2 cellular contexts compared by ENCODE assay signal in genomic region chr4:86791126-86791525, GRCh38.
TF ChIP-seq lines count a peak whose summit lies in the region.

No MANE protein-coding gene starts in this region.

TF ChIP-seq in SK-N-SH, 30 proteins besides CTCF, POLR2A, EP300 and RAD21 (continued from another document):
- TF ChIP-seq ZBTB33 (IDR thresholded peaks at IDR 0.05; ENCODE audit: borderline replicate concordance, low read depth): no peak
TF ChIP-seq in SK-N-SH: peak in this region for 0.

TF ChIP-seq in SK-N-SH treated with all-trans-retinoic acid at 6 μM for 48 hours, 23 proteins besides CTCF, POLR2A, EP300 and RAD21 (continued from another document):
- TF ChIP-seq, protein P1, sequence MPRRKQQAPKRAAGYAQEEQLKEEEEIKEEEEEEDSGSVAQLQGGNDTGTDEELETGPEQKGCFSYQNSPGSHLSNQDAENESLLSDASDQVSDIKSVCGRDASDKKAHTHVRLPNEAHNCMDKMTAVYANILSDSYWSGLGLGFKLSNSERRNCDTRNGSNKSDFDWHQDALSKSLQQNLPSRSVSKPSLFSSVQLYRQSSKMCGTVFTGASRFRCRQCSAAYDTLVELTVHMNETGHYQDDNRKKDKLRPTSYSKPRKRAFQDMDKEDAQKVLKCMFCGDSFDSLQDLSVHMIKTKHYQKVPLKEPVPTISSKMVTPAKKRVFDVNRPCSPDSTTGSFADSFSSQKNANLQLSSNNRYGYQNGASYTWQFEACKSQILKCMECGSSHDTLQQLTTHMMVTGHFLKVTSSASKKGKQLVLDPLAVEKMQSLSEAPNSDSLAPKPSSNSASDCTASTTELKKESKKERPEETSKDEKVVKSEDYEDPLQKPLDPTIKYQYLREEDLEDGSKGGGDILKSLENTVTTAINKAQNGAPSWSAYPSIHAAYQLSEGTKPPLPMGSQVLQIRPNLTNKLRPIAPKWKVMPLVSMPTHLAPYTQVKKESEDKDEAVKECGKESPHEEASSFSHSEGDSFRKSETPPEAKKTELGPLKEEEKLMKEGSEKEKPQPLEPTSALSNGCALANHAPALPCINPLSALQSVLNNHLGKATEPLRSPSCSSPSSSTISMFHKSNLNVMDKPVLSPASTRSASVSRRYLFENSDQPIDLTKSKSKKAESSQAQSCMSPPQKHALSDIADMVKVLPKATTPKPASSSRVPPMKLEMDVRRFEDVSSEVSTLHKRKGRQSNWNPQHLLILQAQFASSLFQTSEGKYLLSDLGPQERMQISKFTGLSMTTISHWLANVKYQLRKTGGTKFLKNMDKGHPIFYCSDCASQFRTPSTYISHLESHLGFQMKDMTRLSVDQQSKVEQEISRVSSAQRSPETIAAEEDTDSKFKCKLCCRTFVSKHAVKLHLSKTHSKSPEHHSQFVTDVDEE (CRISPR knock-in tag; IDR thresholded peaks at IDR 0.05): no peak
- TF ChIP-seq TCF4 (CRISPR knock-in tag; IDR thresholded peaks at IDR 0.05; ENCODE audit: borderline replicate concordance): no peak
TF ChIP-seq in SK-N-SH treated with all-trans-retinoic acid at 6 μM for 48 hours: peak in this region for 0.
